9 cellular contexts compared by ENCODE assay signal in the genomic region with DNA sequence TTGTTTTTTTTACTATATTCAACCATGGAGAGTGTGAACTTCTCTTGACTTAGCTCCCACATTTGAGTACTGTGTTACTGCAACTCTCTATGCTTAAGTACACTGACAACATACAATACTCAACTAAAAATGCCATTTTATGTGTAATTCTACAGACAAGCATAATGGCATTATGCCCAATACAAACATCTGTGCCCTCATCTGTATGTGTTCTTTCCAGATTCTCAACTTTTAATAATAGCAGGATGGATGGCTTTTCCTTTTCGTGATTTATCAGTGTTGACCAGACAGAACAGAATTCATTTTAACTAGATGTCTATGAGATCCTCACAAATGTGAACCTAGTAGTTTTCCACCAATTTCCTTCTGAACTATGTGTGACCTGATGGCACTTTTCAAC.
"Had no signal": no experiment of that assay in that cellular context is flagged by ENCODE, and none has a peak within 500 bp of the region (broad histone marks: within the 10 kb centered on the region; RNA-seq: fewer than 3 reads in every experiment).

No MANE protein-coding gene starts in this region.

- H3K9me3 ChIP-seq: HAP-1 had no signal

- H3K36me3 ChIP-seq: HAP-1 had no signal

- H3K4me3 Mint-ChIP-seq: HFFc6 had no signal

- H3K4me3 ChIP-seq: HAP-1, K562 had no signal

- DNase-seq: GOT3, H7, HFFc6, IMR-90, KG1 had no signal

- ATAC-seq: HCT116, K562 had no signal

- FAIRE-seq: HTR-8/SVneo, K562 had no signal

- H3K9me3 Mint-ChIP-seq: HFFc6 had no signal

- H3K27ac Mint-ChIP-seq: HFFc6 had no signal
